ENCODE assay signal across 12 cellular contexts in genomic region chr2:129903586-129904425, GRCh38.
DNase-seq lines count a peak whose midpoint lies in the region; ATAC-seq and TF ChIP-seq lines count a peak whose summit lies in the region.
"Had no signal": no experiment of that assay in that cellular context is flagged by ENCODE, and none has a peak within 500 bp of the region (broad histone marks: within the 10 kb centered on the region; RNA-seq: fewer than 3 reads in every experiment).

No MANE protein-coding gene starts in this region.

- peaks cover 0 to 9% (median under 1%) of the 10 kb centered on the region in 4 donors for H3K9me3 ChIP-seq in stomach
- H3K9me3 ChIP-seq: sigmoid colon had no signal

- DNase-seq in NCI-H2107 treated with DMSO at 0.1 percent for 48 hours (lab: John Stamatoyannopoulos, UW; ENCODE audit: unreplicated experiment) (peak; percentile 66), NCI-H2107 (lab: John Stamatoyannopoulos, UW) (no peak), NAMALWA (ENCODE audit: low spot score) (peak; percentile 14), glutamatergic neuron (peak; percentile 71), stomach (peak; percentile 14)
- DNase-seq in stimulated activated CD4-positive, alpha-beta T cell treated with anti-CD3 and anti-CD28 coated beads, Interleukin-1b, Interleukin-23, amount 100 ng/mL, for 48 hours: no peak
- DNase-seq: Calu3, sigmoid colon had no signal

- H3K27ac Mint-ChIP-seq in glutamatergic neuron (ENCODE audit: unreplicated experiment): peak overlapping the region; percentile 86
- H3K27ac Mint-ChIP-seq: activated T-helper 17 cell treated with anti-CD3 and anti-CD28 coated beads, Interleukin-2, amount 50 U/mL, for 72 hours had no signal

- no peaks in the 10 kb centered on the region for H3K4me1 ChIP-seq in stomach
- H3K4me1 ChIP-seq: sigmoid colon had no signal

- H3K9me3 Mint-ChIP-seq in glutamatergic neuron (ENCODE audit: unreplicated experiment): peaks cover 11% of the 10 kb centered on the region
- H3K9me3 Mint-ChIP-seq: activated T-helper 17 cell treated with anti-CD3 and anti-CD28 coated beads, Interleukin-2, amount 50 U/mL, for 72 hours had no signal

- ATAC-seq in HG03520 (IDR thresholded peaks at IDR 0.05; ENCODE audit: unreplicated experiment) (no peak), esophagus mucosa (no peak)
- ATAC-seq: activated CD4-positive, CD25-positive, alpha-beta regulatory T cell treated with anti-CD3 and anti-CD28 coated beads, Interleukin-2, amount 50 U/mL, for 24 hours; activated T-helper 17 cell treated with anti-CD3 and anti-CD28 coated beads, Interleukin-2, amount 50 U/mL, for 72 hours had no signal

- H3K27me3 Mint-ChIP-seq in glutamatergic neuron (ENCODE audit: unreplicated experiment): peaks cover 11% of the 10 kb centered on the region

- peak overlapping the region; percentile 30 for H3K4me3 Mint-ChIP-seq in glutamatergic neuron (ENCODE audit: unreplicated experiment)
- H3K4me3 Mint-ChIP-seq: activated T-helper 17 cell treated with anti-CD3 and anti-CD28 coated beads, Interleukin-2, amount 50 U/mL, for 72 hours had no signal

- no peak for TF ChIP-seq CTCF in glutamatergic neuron (IDR thresholded peaks at IDR 0.05; ENCODE audit: partially characterized antibody, unreplicated experiment)
- TF ChIP-seq CTCF in stomach (IDR thresholded peaks at IDR 0.05): no peak

- H3K4me1 Mint-ChIP-seq in glutamatergic neuron (ENCODE audit: low read depth, unreplicated experiment): peaks cover 20% of the 10 kb centered on the region
- H3K4me1 Mint-ChIP-seq: activated T-helper 17 cell treated with anti-CD3 and anti-CD28 coated beads, Interleukin-2, amount 50 U/mL, for 72 hours had no signal

- intact Hi-C loops in stomach (cut with DNase I; ENCODE audit: low total_unique reads): no loop called here

- peaks cover 7% of the 10 kb centered on the region for H3K36me3 Mint-ChIP-seq in glutamatergic neuron (ENCODE audit: unreplicated experiment)

- no peak overlapping the region for H3K27ac ChIP-seq in stomach
- H3K27ac ChIP-seq: sigmoid colon had no signal

- 61 to 70% (median 65%) methylated on average over 15 to 17 of the region's 17 CpGs for WGBS in stomach, 5 donors

- H3K4me3 ChIP-seq in stomach: no peak overlapping the region
- H3K4me3 ChIP-seq: sigmoid colon had no signal

- TF ChIP-seq EP300 in stomach (IDR thresholded peaks at IDR 0.05): no peak

- TF ChIP-seq POLR2A in stomach (IDR thresholded peaks at IDR 0.05): no peak

- H3K27me3 ChIP-seq in stomach: peaks cover 0 to 22% (median 0%) of the 10 kb centered on the region in 3 donors
- H3K27me3 ChIP-seq: sigmoid colon had no signal

- no peaks in the 10 kb centered on the region for H3K36me3 ChIP-seq in stomach
- H3K36me3 ChIP-seq: sigmoid colon had no signal

Comparison
In these comparisons a context has a peak if more than half of its experiments do, and no peak if none do; other contexts are left out.
1. DNase-seq: peak in NCI-H2107 treated with DMSO at 0.1 percent for 48 hours (single experiment), NAMALWA (single experiment), glutamatergic neuron (single experiment) and stomach (single experiment); none in NCI-H2107 (single experiment) and stimulated activated CD4-positive, alpha-beta T cell treated with anti-CD3 and anti-CD28 coated beads, Interleukin-1b, Interleukin-23, amount 100 ng/mL, for 48 hours (single experiment).